ENCODE assay signal across 8 cellular contexts in the genomic region with DNA sequence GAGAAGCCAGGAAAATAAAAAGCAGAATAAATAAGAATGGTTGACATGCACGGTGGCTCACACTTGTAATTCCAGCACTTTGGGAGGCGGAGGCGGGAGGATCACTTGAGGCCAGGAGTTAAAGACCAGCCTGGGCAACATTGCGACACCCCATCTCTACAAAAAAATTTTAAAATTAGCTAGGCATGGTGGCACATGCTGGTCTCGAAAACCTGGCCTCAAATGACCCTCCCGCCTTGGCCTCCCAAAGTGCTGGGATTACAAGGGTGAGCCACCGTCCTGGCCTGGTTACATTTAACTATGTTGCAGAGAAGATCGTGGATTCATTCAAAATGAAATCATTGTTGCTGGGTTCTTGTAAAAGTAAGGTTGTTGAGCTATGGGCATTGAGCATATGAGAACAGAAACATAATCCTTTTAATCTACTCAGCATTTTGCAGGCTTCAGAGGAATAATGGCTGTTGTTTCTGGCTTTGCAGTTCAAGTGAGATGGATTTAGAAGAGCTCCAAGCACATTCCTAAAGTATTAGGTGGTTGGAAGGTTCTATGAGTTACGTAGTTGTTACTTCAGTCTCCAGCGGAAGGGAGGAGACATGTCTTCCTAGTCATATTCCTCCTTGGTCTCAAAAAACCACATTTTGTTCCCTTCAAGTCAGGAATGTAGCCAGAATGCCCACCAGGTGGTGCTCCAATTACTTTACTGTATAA. TPM values are rescaled to one million over a fixed set of nuclear protein-coding genes. Genes with fewer than 3 reads are reported as not detected.
DNase-seq lines count a peak whose midpoint lies in the region; ATAC-seq, FAIRE-seq and TF ChIP-seq lines count a peak whose summit lies in the region.

No MANE protein-coding gene starts in this region.

- peaks cover 19% of the 10 kb centered on the region for H3K36me3 Mint-ChIP-seq in HFFc6 (ENCODE audit: low read depth)

- 0 out of 2 replicates have a peak, but pooled peaks cover 8% of the 10 kb centered on the region for H3K9me3 Mint-ChIP-seq in HFFc6

- no peak overlapping the region for H3K4me3 ChIP-seq in SJCRH30
- H3K4me3 ChIP-seq in bronchial epithelial cell (ENCODE audit: low read depth, low read length), result no peak overlapping the region
- H3K4me3 ChIP-seq in right lobe of liver, result no peak overlapping the region

- DNase-seq in D341Med (ENCODE audit: low spot score), result peak; percentile 54
- DNase-seq in HFFc6, result peak; percentile 98
- DNase-seq in SJCRH30, result peak; percentile 49 to 73
- DNase-seq in bronchial epithelial cell (ENCODE audit: low read depth), result peak; percentile 97
- no peak for DNase-seq in right lobe of liver
- DNase-seq in stimulated activated naive CD8-positive, alpha-beta T cell treated with anti-CD3 and anti-CD28 coated beads, Interleukin-15, Interleukin-2, amounts not matched to agents 100 U/mL and 50 U/mL, for 24 hours, result peak; percentile 37
- no peak for DNase-seq in GM19240 (ENCODE audit: insufficient read length, low spot score)

- intact Hi-C loops in right lobe of liver (cut with DNase I), result no loop called here

- H3K27ac Mint-ChIP-seq in HFFc6, result peak overlapping the region; percentile 86

- no peaks in the 10 kb centered on the region for H3K4me1 ChIP-seq in SJCRH30
- no peaks in the 10 kb centered on the region for H3K4me1 ChIP-seq in right lobe of liver

- TF ChIP-seq CTCF in HFFc6 (IDR thresholded peaks at IDR 0.05) (peak; percentile 90), bronchial epithelial cell (IDR thresholded peaks at IDR 0.05; ENCODE audit: insufficient read depth, low read length, severe bottlenecking) (peak; percentile 28), right lobe of liver (IDR thresholded peaks at IDR 0.05) (peak; percentile 33 to 44 (median 42))

- H3K9me3 ChIP-seq in SJCRH30 (replicated peaks) (no peaks in the 10 kb centered on the region), right lobe of liver (no peaks in the 10 kb centered on the region)

- peak overlapping the region; percentile 60 for H3K4me3 Mint-ChIP-seq in HFFc6

- peaks cover 56% of the 10 kb centered on the region for H3K4me1 Mint-ChIP-seq in HFFc6 (ENCODE audit: low read depth)

- TF ChIP-seq POLR2A in right lobe of liver (IDR thresholded peaks at IDR 0.05), result no peak

- peak; percentile 43 to 68 (median 51) for ATAC-seq in right lobe of liver
- no peak for ATAC-seq in stimulated activated naive CD8-positive, alpha-beta T cell treated with anti-CD3 and anti-CD28 coated beads, Interleukin-15, Interleukin-2, amounts not matched to agents 100 U/mL and 50 U/mL, for 24 hours
- no peak for ATAC-seq in activated CD4-positive, CD25-positive, alpha-beta regulatory T cell treated with anti-CD3 and anti-CD28 coated beads, Interleukin-2, amount 50 U/mL, for 24 hours

- H3K27me3 Mint-ChIP-seq in HFFc6 (ENCODE audit: insufficient read depth), result no peaks in the 10 kb centered on the region; the same call in 1 of the 2 replicates

- no peak overlapping the region for H3K27ac ChIP-seq in SJCRH30
- H3K27ac ChIP-seq in right lobe of liver, result no peak overlapping the region

- 72% methylated on average over 9 of the region's 10 CpGs for WGBS in right lobe of liver (ENCODE audit: insufficient coverage, low coverage, low lambda C conversion rate, missing lambda C conversion rate)

- H3K36me3 ChIP-seq in SJCRH30 (no peaks in the 10 kb centered on the region), bronchial epithelial cell (ENCODE audit: control insufficient read depth, insufficient read depth, low read length) (no peaks in the 10 kb centered on the region), right lobe of liver (no peaks in the 10 kb centered on the region)

- FAIRE-seq in bronchial epithelial cell (lab: Jason Lieb, UNC), result no peak

- H3K27me3 ChIP-seq in SJCRH30 (no peaks in the 10 kb centered on the region), bronchial epithelial cell (ENCODE audit: control insufficient read depth, insufficient read depth, low read length) (no peaks in the 10 kb centered on the region), right lobe of liver (no peaks in the 10 kb centered on the region)

RNA-seq across cellular contexts. Expression of gene RAB23, which starts 45.6 kb away (rescaled TPM):
- 10 to 100 TPM; 23.1 to 30.3 (median 28.9) TPM for total RNA-seq in HFFc6 (2021; fragmentation: NEBNext Ultra II Directional; extraction: Animal tissue kit (Norgen Biotek cat#: 25700))
- total RNA-seq in SJCRH30 (2014; rRNA removed; shearing (Covaris generic)), result 22.4 and 24.2 TPM in 2 replicates
- total RNA-seq in bronchial epithelial cell, result 26.1 and 27.7 TPM in 2 replicates
- total RNA-seq in right lobe of liver, result 1 to 10 TPM; 2.0 to 3.1 (median 2.5) TPM

RNA-seq across cellular contexts. Expression of gene PRIM2, which starts 49.7 kb away (rescaled TPM):
- 10 to 100 TPM; 32.6 to 46.8 (median 43.0) TPM for total RNA-seq in HFFc6 (2021; fragmentation: NEBNext Ultra II Directional; extraction: Animal tissue kit (Norgen Biotek cat#: 25700))
- total RNA-seq in SJCRH30 (2014; rRNA removed; shearing (Covaris generic)), result 32.5 and 33.5 TPM in 2 replicates
- 10.1 and 14.7 TPM in 2 replicates for total RNA-seq in bronchial epithelial cell
- 1 to 10 TPM; 2.8 to 5.8 (median 3.7) TPM for total RNA-seq in right lobe of liver

Comparison
In these comparisons a context has a peak if more than half of its experiments do, and no peak if none do; other contexts are left out.
1. DNase-seq: peak in D341Med (single experiment), HFFc6 (single experiment), SJCRH30 (2 of 2), bronchial epithelial cell (single experiment) and stimulated activated naive CD8-positive, alpha-beta T cell treated with anti-CD3 and anti-CD28 coated beads, Interleukin-15, Interleukin-2, amounts not matched to agents 100 U/mL and 50 U/mL, for 24 hours (single experiment); none in right lobe of liver (0 of 3) and GM19240 (single experiment).
2. CTCF ChIP-seq: peak in every context shown above with its lines; median percentile 90 in HFFc6; 42 in right lobe of liver; 28 in bronchial epithelial cell.
3. ATAC-seq: peak in right lobe of liver (4 of 4); none in stimulated activated naive CD8-positive, alpha-beta T cell treated with anti-CD3 and anti-CD28 coated beads, Interleukin-15, Interleukin-2, amounts not matched to agents 100 U/mL and 50 U/mL, for 24 hours (single experiment) and activated CD4-positive, CD25-positive, alpha-beta regulatory T cell treated with anti-CD3 and anti-CD28 coated beads, Interleukin-2, amount 50 U/mL, for 24 hours (0 of 2).